In the genomic region with DNA sequence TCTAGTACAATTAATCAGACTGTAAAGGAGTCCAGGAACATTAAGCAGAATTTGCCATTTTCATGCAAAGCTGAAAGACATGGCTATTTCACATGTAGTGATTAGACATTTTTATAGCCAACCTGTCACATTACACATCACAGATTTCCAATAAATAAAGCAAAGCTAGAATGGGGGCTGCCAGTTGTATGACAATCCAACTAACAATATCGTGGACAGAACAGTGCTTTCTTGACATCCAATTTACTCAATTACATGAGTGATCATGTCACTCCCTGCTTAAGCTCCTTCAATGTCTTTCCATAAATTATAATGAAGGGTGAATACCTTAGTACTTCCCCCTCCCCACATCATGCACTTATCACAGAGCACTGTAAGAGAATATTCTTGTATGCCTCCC, we compare ENCODE assay signal across 5 cellular contexts.
"Had no signal": no experiment of that assay in that cellular context is flagged by ENCODE, and none has a peak within 500 bp of the region (broad histone marks: within the 10 kb centered on the region; RNA-seq: fewer than 3 reads in every experiment).

No MANE protein-coding gene starts in this region.

- ATAC-seq: HepG2, K562 had no signal

- H3K27ac ChIP-seq: HL-60 had no signal

- DNase-seq: IMR-90, KBM-7 had no signal

- H3K4me3 ChIP-seq: K562 had no signal
